ENCODE assay signal across 11 cellular contexts in the genomic region with DNA sequence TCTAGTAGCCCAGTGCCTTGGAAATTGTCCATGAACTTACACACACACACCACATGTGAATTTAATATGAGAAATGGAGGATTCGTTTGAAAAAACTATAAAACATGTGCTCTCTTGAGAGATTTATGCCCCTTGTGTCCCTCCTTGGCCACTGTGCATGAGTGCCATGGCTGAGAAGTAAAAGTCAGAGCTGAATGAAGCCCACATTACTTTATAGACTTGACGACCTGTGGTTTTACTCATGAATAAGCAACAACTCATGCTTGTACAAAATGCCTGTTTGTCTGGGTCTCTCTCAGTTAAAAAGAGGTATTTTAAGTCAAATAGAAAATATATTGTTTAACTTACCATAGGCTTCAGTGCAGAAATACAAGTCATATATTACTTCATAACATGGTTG.
DNase-seq lines count a peak whose midpoint lies in the region; ATAC-seq lines count a peak whose summit lies in the region.
"Had no signal": no experiment of that assay in that cellular context is flagged by ENCODE, and none has a peak within 500 bp of the region (broad histone marks: within the 10 kb centered on the region; RNA-seq: fewer than 3 reads in every experiment).

No MANE protein-coding gene starts in this region.

- H3K4me1 Mint-ChIP-seq in activated naive CD4-positive, alpha-beta T cell treated with anti-CD3 and anti-CD28 coated beads for 36 hours (ENCODE audit: low read depth): peaks cover 9% of the 10 kb centered on the region

- H3K9me3 Mint-ChIP-seq in activated naive CD4-positive, alpha-beta T cell treated with anti-CD3 and anti-CD28 coated beads for 36 hours: peaks cover 7% of the 10 kb centered on the region

- CTCF ChIA-PET in activated naive CD4-positive, alpha-beta T cell treated with anti-CD3 and anti-CD28 coated beads for 36 hours (lab: Charles Lee): no interaction called here

- H3K27ac Mint-ChIP-seq in activated naive CD4-positive, alpha-beta T cell treated with anti-CD3 and anti-CD28 coated beads for 36 hours: no peak overlapping the region

- no peak overlapping the region for H3K4me3 Mint-ChIP-seq in activated naive CD4-positive, alpha-beta T cell treated with anti-CD3 and anti-CD28 coated beads for 36 hours

- ATAC-seq in GM18499 (IDR thresholded peaks at IDR 0.05; ENCODE audit: insufficient read depth, unreplicated experiment): peak; percentile 86
- peak; percentile 79 for ATAC-seq in GM21515 (IDR thresholded peaks at IDR 0.05; ENCODE audit: unreplicated experiment)
- peak; percentile 90 for ATAC-seq in HG03159 (IDR thresholded peaks at IDR 0.05; ENCODE audit: unreplicated experiment)

- H3K27me3 Mint-ChIP-seq in activated naive CD4-positive, alpha-beta T cell treated with anti-CD3 and anti-CD28 coated beads for 36 hours (ENCODE audit: low read depth): no peaks in the 10 kb centered on the region

- DNase-seq in foreskin melanocyte (peak; percentile 78), dermis blood vessel endothelial cell (no peak), NCI-H446 (lab: John Stamatoyannopoulos, UW) (no peak), NCI-H82 (lab: John Stamatoyannopoulos, UW) (no peak)
- DNase-seq in activated naive CD4-positive, alpha-beta T cell treated with anti-CD3 and anti-CD28 coated beads for 36 hours: no peak
- DNase-seq: activated CD4-positive, alpha-beta T cell treated with anti-CD3 and anti-CD28 coated beads for 4 hours; central memory CD4-positive, alpha-beta T cell; IMR-90 had no signal

- intact Hi-C loops in activated naive CD4-positive, alpha-beta T cell treated with anti-CD3 and anti-CD28 coated beads for 36 hours (cut with micrococcal nuclease): no loop called here

- peaks cover 17% of the 10 kb centered on the region for H3K36me3 Mint-ChIP-seq in activated naive CD4-positive, alpha-beta T cell treated with anti-CD3 and anti-CD28 coated beads for 36 hours (ENCODE audit: low read depth)
